2 cellular contexts compared by ENCODE assay signal in genomic region chr4:39410415-39410814, GRCh38.
TF ChIP-seq lines count a peak whose summit lies in the region.

No MANE protein-coding gene starts in this region.

TF ChIP-seq in HEK293, 187 proteins besides CTCF, POLR2A, EP300 and RAD21:
- TF ChIP-seq ZNF169 (tag by site-specific recombination; IDR thresholded peaks at IDR 0.05) (no peak), ZNF394 (tag by site-specific recombination; IDR thresholded peaks at IDR 0.05; ENCODE audit: borderline replicate concordance) (no peak), ZNF654 (tag by site-specific recombination; IDR thresholded peaks at IDR 0.05; ENCODE audit: low read depth) (0 out of 2 replicates have a peak, but pooled peaks have one; percentile 18), ZNF621 (tag by site-specific recombination; IDR thresholded peaks at IDR 0.05) (no peak), ZSCAN16 (tag by site-specific recombination; IDR thresholded peaks at IDR 0.05) (no peak)
TF ChIP-seq in HEK293: peak in this region for 1.

TF ChIP-seq in GM12878, 131 proteins besides CTCF, POLR2A, EP300 and RAD21:
- TF ChIP-seq TARDBP (IDR thresholded peaks at IDR 0.05; ENCODE audit: borderline replicate concordance) (no peak), SMC3 (IDR thresholded peaks at IDR 0.05; ENCODE audit: borderline replicate concordance, low read length) (peak; percentile 28; the same call in 1 of the 2 replicates)
